ENCODE assay signal across 8 cellular contexts in genomic region chr19:50046649-50047503, GRCh38. TPM values are rescaled to one million over a fixed set of nuclear protein-coding genes. Genes with fewer than 3 reads are reported as not detected.
A peak's percentile ranks its signal among the peaks of the same experiment; 100 is the strongest.
DNase-seq lines count a peak whose midpoint lies in the region; ATAC-seq and TF ChIP-seq lines count a peak whose summit lies in the region.

No MANE protein-coding gene starts in this region.

- H3K27me3 ChIP-seq in H7 (ENCODE audit: control insufficient read depth, insufficient read depth, low read length) (no peaks in the 10 kb centered on the region), testis (no peaks in the 10 kb centered on the region)

- peaks cover 10% of the 10 kb centered on the region for H3K4me1 Mint-ChIP-seq in activated CD4-positive, alpha-beta T cell treated with anti-CD3 and anti-CD28 coated beads for 36 hours
- peaks cover 9% of the 10 kb centered on the region for H3K4me1 Mint-ChIP-seq in neural crest cell

- TF ChIP-seq CTCF in AG09319 (IDR thresholded peaks at IDR 0.05; ENCODE audit: low read depth, low read length) (peak; percentile 67), neural crest cell (conservative IDR thresholded peaks at IDR 0.05) (peak; percentile 61), testis (IDR thresholded peaks at IDR 0.05) (peak; percentile 44 to 74 (median 69))

- H3K36me3 ChIP-seq in H7 (replicated peaks; ENCODE audit: control insufficient read depth, insufficient read depth, low read length): peaks cover 41% of the 10 kb centered on the region
- no peaks in the 10 kb centered on the region for H3K36me3 ChIP-seq in testis (ENCODE audit: low read depth, missing control alignments)

- H3K4me1 ChIP-seq in testis: no peaks in the 10 kb centered on the region

- CTCF ChIA-PET in activated CD4-positive, alpha-beta T cell treated with anti-CD3 and anti-CD28 coated beads for 36 hours (lab: Charles Lee): interaction anchor here (0.6 to 1.7 kb wide), 11 partner anchors 9 to 758 kb away, joined by 3 to 5 read pairs (median 3); no protein-coding TSS in a partner anchor

- TF ChIP-seq POLR2A in testis (IDR thresholded peaks at IDR 0.05): no peak

- no peak for ATAC-seq in activated CD4-positive, alpha-beta T cell treated with anti-CD3 and anti-CD28 coated beads for 36 hours
- ATAC-seq in GM21723 (IDR thresholded peaks at IDR 0.05; ENCODE audit: unreplicated experiment) (no peak), GM18861 (IDR thresholded peaks at IDR 0.05; ENCODE audit: unreplicated experiment) (no peak)

- H3K9me3 ChIP-seq in testis: no peaks in the 10 kb centered on the region

- H3K9me3 Mint-ChIP-seq in activated CD4-positive, alpha-beta T cell treated with anti-CD3 and anti-CD28 coated beads for 36 hours (ENCODE audit: low read depth): peaks cover 28% of the 10 kb centered on the region
- peaks cover 31% of the 10 kb centered on the region for H3K9me3 Mint-ChIP-seq in neural crest cell

- H3K4me3 ChIP-seq in H7 (ENCODE audit: insufficient read depth, low read depth, low read length) (no peak overlapping the region), testis (no peak overlapping the region)

- intact Hi-C loops in activated CD4-positive, alpha-beta T cell treated with anti-CD3 and anti-CD28 coated beads for 36 hours (cut with DNase I, micrococcal nuclease): no loop called here
- intact Hi-C loops in testis (cut with DNase I; ENCODE audit: low total_unique reads): no loop called here

- H3K27ac Mint-ChIP-seq in activated CD4-positive, alpha-beta T cell treated with anti-CD3 and anti-CD28 coated beads for 36 hours: no peak overlapping the region
- H3K27ac Mint-ChIP-seq in neural crest cell (ENCODE audit: unreplicated experiment): no peak overlapping the region

- H3K4me3 Mint-ChIP-seq in activated CD4-positive, alpha-beta T cell treated with anti-CD3 and anti-CD28 coated beads for 36 hours: no peak overlapping the region
- no peak overlapping the region for H3K4me3 Mint-ChIP-seq in neural crest cell

- POLR2A ChIA-PET in activated CD4-positive, alpha-beta T cell treated with anti-CD3 and anti-CD28 coated beads for 36 hours (lab: Charles Lee): interaction anchor here (0.6 kb wide), 1 partner anchor 48 kb away, joined by 4 read pairs; no protein-coding TSS in a partner anchor

- no peaks in the 10 kb centered on the region for H3K27me3 Mint-ChIP-seq in activated CD4-positive, alpha-beta T cell treated with anti-CD3 and anti-CD28 coated beads for 36 hours
- peaks cover 5% of the 10 kb centered on the region for H3K27me3 Mint-ChIP-seq in neural crest cell (ENCODE audit: low read depth)

- no peak overlapping the region for H3K27ac ChIP-seq in testis

- peaks cover 61% of the 10 kb centered on the region for H3K36me3 Mint-ChIP-seq in activated CD4-positive, alpha-beta T cell treated with anti-CD3 and anti-CD28 coated beads for 36 hours (ENCODE audit: low read depth)
- peaks cover 73% of the 10 kb centered on the region for H3K36me3 Mint-ChIP-seq in neural crest cell (ENCODE audit: low read depth)

- WGBS in testis, 2 donors: 67 to 80% methylated on average over 14 of the region's 14 CpGs

- DNase-seq in AG09319 (ENCODE audit: extremely low read depth, low read depth) (no peak), H7 (peak; percentile 70), neural crest cell (ENCODE audit: low read depth, low spot score) (peak; percentile 38), testis (peak; percentile 78)
- DNase-seq in activated CD4-positive, alpha-beta T cell treated with anti-CD3 and anti-CD28 coated beads for 36 hours: peak; percentile 75
- peak; percentile 48 for DNase-seq in effector CD8-positive, alpha-beta T cell (lab: John Stamatoyannopoulos, UW)

RNA-seq across cellular contexts. Expression of gene ZNF473, which starts 21.1 kb away (rescaled TPM):
- 6.8 and 8.2 TPM in 2 replicates for total RNA-seq in H7 (2014; rRNA removed; shearing (Covaris generic))
- total RNA-seq in activated CD4-positive, alpha-beta T cell treated with anti-CD3 and anti-CD28 coated beads for 36 hours: 10 to 100 TPM; 10.9 to 12.5 TPM
- total RNA-seq in neural crest cell (23.3 and 24.5 TPM in 2 replicates), testis (10 to 100 TPM; 77.7 to 92.8 TPM)
- polyA plus RNA-seq in testis (ENCODE audit: insufficient read depth, low read depth, low replicate concordance): 106 TPM

RNA-seq across cellular contexts. Expression of gene VRK3, which starts 21.7 kb away (rescaled TPM):
- total RNA-seq in H7 (2014; rRNA removed; shearing (Covaris generic)): 27.7 and 34.3 TPM in 2 replicates
- 10 to 100 TPM; 52.4 to 61.2 TPM for total RNA-seq in activated CD4-positive, alpha-beta T cell treated with anti-CD3 and anti-CD28 coated beads for 36 hours
- total RNA-seq in neural crest cell (43.4 TPM in 2 replicates), testis (100 to 1,000 TPM; 143 to 237 TPM)
- 375 TPM for polyA plus RNA-seq in testis (ENCODE audit: insufficient read depth, low read depth, low replicate concordance)
